22 cellular contexts compared by ENCODE assay signal in genomic region chr3:65978116-65978515, GRCh38.
"Had no signal": no experiment of that assay in that cellular context is flagged by ENCODE, and none has a peak within 500 bp of the region (broad histone marks: within the 10 kb centered on the region; RNA-seq: fewer than 3 reads in every experiment).

No MANE protein-coding gene starts in this region.

- H3K27me3 Mint-ChIP-seq: activated CD4-positive, alpha-beta memory T cell treated with anti-CD3 and anti-CD28 coated beads, Interleukin-2, amount 10 ng/mL, durations not matched to agents 7 days and 5 days; activated CD8-positive, alpha-beta memory T cell treated with anti-CD3 and anti-CD28 coated beads, Interleukin-2, amount 10 ng/mL, durations not matched to agents 7 days and 5 days; activated naive CD8-positive, alpha-beta T cell treated with anti-CD3 and anti-CD28 coated beads, Interleukin-2, amount 10 ng/mL, durations not matched to agents 7 days and 5 days; dendritic cell treated with granulocyte-macrophage colony-stimulating factor and Interleukin-4, amounts not matched to agents 40 ng/mL and 50 ng/mL, for 4 days; T-cell; type B pancreatic cell had no signal

- H3K4me1 ChIP-seq: foreskin keratinocyte had no signal

- H3K27me3 ChIP-seq: esophagus squamous epithelium, foreskin keratinocyte, hepatocyte had no signal

- H3K4me3 ChIP-seq: esophagus squamous epithelium, hepatocyte, lower lobe of right lung had no signal

- H3K36me3 Mint-ChIP-seq: activated CD8-positive, alpha-beta memory T cell treated with anti-CD3 and anti-CD28 coated beads, Interleukin-2, amount 10 ng/mL, durations not matched to agents 7 days and 5 days; activated naive CD8-positive, alpha-beta T cell treated with anti-CD3 and anti-CD28 coated beads, Interleukin-2, amount 10 ng/mL, durations not matched to agents 7 days and 5 days; T-cell had no signal

- H3K9me3 Mint-ChIP-seq: dendritic cell treated with granulocyte-macrophage colony-stimulating factor and Interleukin-4, amounts not matched to agents 40 ng/mL and 50 ng/mL, for 4 days; type B pancreatic cell had no signal

- H2AFZ ChIP-seq: hepatocyte had no signal

- H3K27ac ChIP-seq: esophagus squamous epithelium, foreskin keratinocyte, hepatocyte, lower lobe of right lung had no signal

- ATAC-seq: activated CD8-positive, alpha-beta memory T cell treated with anti-CD3 and anti-CD28 coated beads, Interleukin-2, amount 10 ng/mL, durations not matched to agents 7 days and 5 days; activated T-helper 17 cell treated with anti-CD3 and anti-CD28 coated beads, Interleukin-2, amount 50 U/mL, for 72 hours; foreskin keratinocyte; lower lobe of right lung; stimulated activated naive CD8-positive, alpha-beta T cell treated with anti-CD3 and anti-CD28 coated beads, Interleukin-15, Interleukin-2, amounts not matched to agents 100 U/mL and 50 U/mL, for 24 hours; T-cell; WTC11 had no signal

- H3K4me3 Mint-ChIP-seq: activated CD4-positive, alpha-beta memory T cell treated with anti-CD3 and anti-CD28 coated beads, Interleukin-2, amount 10 ng/mL, durations not matched to agents 7 days and 5 days; activated CD8-positive, alpha-beta memory T cell treated with anti-CD3 and anti-CD28 coated beads, Interleukin-2, amount 10 ng/mL, durations not matched to agents 7 days and 5 days; activated naive CD8-positive, alpha-beta T cell treated with anti-CD3 and anti-CD28 coated beads, Interleukin-2, amount 10 ng/mL, durations not matched to agents 7 days and 5 days; activated T-helper 17 cell treated with anti-CD3 and anti-CD28 coated beads, Interleukin-2, amount 50 U/mL, for 72 hours; dendritic cell treated with granulocyte-macrophage colony-stimulating factor and Interleukin-4, amounts not matched to agents 40 ng/mL and 50 ng/mL, for 4 days; nephron progenitor cell; T-cell; type B pancreatic cell; WTC11 had no signal

- H3K4me1 Mint-ChIP-seq: activated CD4-positive, alpha-beta memory T cell treated with anti-CD3 and anti-CD28 coated beads, Interleukin-2, amount 10 ng/mL, durations not matched to agents 7 days and 5 days; activated CD8-positive, alpha-beta memory T cell treated with anti-CD3 and anti-CD28 coated beads, Interleukin-2, amount 10 ng/mL, durations not matched to agents 7 days and 5 days; activated naive CD8-positive, alpha-beta T cell treated with anti-CD3 and anti-CD28 coated beads, Interleukin-2, amount 10 ng/mL, durations not matched to agents 7 days and 5 days; T-cell had no signal

- H3K27ac Mint-ChIP-seq: activated CD4-positive, alpha-beta memory T cell treated with anti-CD3 and anti-CD28 coated beads, Interleukin-2, amount 10 ng/mL, durations not matched to agents 7 days and 5 days; activated CD8-positive, alpha-beta memory T cell treated with anti-CD3 and anti-CD28 coated beads, Interleukin-2, amount 10 ng/mL, durations not matched to agents 7 days and 5 days; activated naive CD8-positive, alpha-beta T cell treated with anti-CD3 and anti-CD28 coated beads, Interleukin-2, amount 10 ng/mL, durations not matched to agents 7 days and 5 days; activated T-helper 17 cell treated with anti-CD3 and anti-CD28 coated beads, Interleukin-2, amount 50 U/mL, for 72 hours; dendritic cell treated with granulocyte-macrophage colony-stimulating factor and Interleukin-4, amounts not matched to agents 40 ng/mL and 50 ng/mL, for 4 days; nephron progenitor cell; T-cell; type B pancreatic cell had no signal

- H3K9me3 ChIP-seq: esophagus squamous epithelium, lower lobe of right lung had no signal

- H3K4me2 ChIP-seq: hepatocyte had no signal

- DNase-seq: activated CD4-positive, alpha-beta memory T cell treated with anti-CD3 and anti-CD28 coated beads, Interleukin-2, amount 10 ng/mL, durations not matched to agents 7 days and 5 days; activated CD4-positive, alpha-beta T cell treated with anti-CD3 and anti-CD28 coated beads for 48 hours; activated CD8-positive, alpha-beta memory T cell treated with anti-CD3 and anti-CD28 coated beads, Interleukin-2, amount 10 ng/mL, durations not matched to agents 7 days and 5 days; activated naive CD4-positive, alpha-beta T cell; activated naive CD8-positive, alpha-beta T cell treated with anti-CD3 and anti-CD28 coated beads, Interleukin-2, amount 10 ng/mL, durations not matched to agents 7 days and 5 days; cerebellar nuclear complex; effector CD8-positive, alpha-beta T cell; esophagus squamous epithelium; foreskin keratinocyte; islet precursor cell; lower lobe of right lung; nephron progenitor cell; nucleus accumbens; posterior cingulate gyrus; stimulated activated CD4-positive, alpha-beta T cell treated with anti-CD3 and anti-CD28 coated beads, Interleukin-2, amount 100 ng/mL, for 24 hours; stimulated activated naive CD8-positive, alpha-beta T cell treated with anti-CD3 and anti-CD28 coated beads, Interleukin-15, Interleukin-2, amounts not matched to agents 100 U/mL and 50 U/mL, for 24 hours; T-cell had no signal

- H3K36me3 ChIP-seq: esophagus squamous epithelium, lower lobe of right lung had no signal
